Comparison of ENCODE assay signal across 7 cellular contexts in genomic region chr7:149982537-149983112, GRCh38.
DNase-seq lines count a peak whose midpoint lies in the region; ATAC-seq, FAIRE-seq and TF ChIP-seq lines count a peak whose summit lies in the region.
"Not testable (repeated sequence)": the region's sequence is repeated elsewhere in the genome, so short reads cannot be mapped to it uniquely, and the experiment has no call there.

No MANE protein-coding gene starts in this region.

- not testable (repeated sequence) for TF ChIP-seq CTCF in bronchial epithelial cell (IDR thresholded peaks at IDR 0.05; ENCODE audit: insufficient read depth, low read length, severe bottlenecking); heart left ventricle (IDR thresholded peaks at IDR 0.05)

- DNase-seq in bronchial epithelial cell (ENCODE audit: low read depth); Right ventricle myocardium inferior (ENCODE audit: missing footprints); Right ventricle myocardium superior; heart left ventricle; left ventricle myocardium superior; right cardiac atrium: not testable (repeated sequence)
- peak; percentile 14 for DNase-seq in putamen (ENCODE audit: low spot score)

- H3K27me3 ChIP-seq in bronchial epithelial cell (ENCODE audit: control insufficient read depth, insufficient read depth, low read length); heart left ventricle; right cardiac atrium (ENCODE audit: control insufficient read depth, insufficient read depth): not testable (repeated sequence)

- 38 to 60% (median 42%) methylated on average over 4 of the region's 4 CpGs for WGBS in heart left ventricle, 4 donors
- WGBS in right cardiac atrium, result 40% methylated on average over 4 of the region's 4 CpGs

- not testable (repeated sequence) for H3K9me3 ChIP-seq in heart left ventricle; right cardiac atrium (ENCODE audit: control insufficient read depth, low read length)

- intact Hi-C loops in Right ventricle myocardium inferior (cut with DNase I); Right ventricle myocardium superior (cut with DNase I); heart left ventricle (cut with DNase I); left ventricle myocardium superior (cut with micrococcal nuclease); right cardiac atrium (cut with DNase I): not testable (repeated sequence)

- peak; percentile 78 for ATAC-seq in Right ventricle myocardium inferior
- ATAC-seq in Right ventricle myocardium superior (ENCODE audit: poor library complexity), result peak; percentile 49
- peak in 3 of 4 donors; percentile 41 to 60 (median 55) for ATAC-seq in heart left ventricle
- peak; percentile 78 for ATAC-seq in left ventricle myocardium superior
- ATAC-seq in right cardiac atrium, result peak; percentile 42 to 70

- not testable (repeated sequence) for H3K27ac ChIP-seq in heart left ventricle; right cardiac atrium (ENCODE audit: low read length)

- not testable (repeated sequence) for TF ChIP-seq POLR2A in heart left ventricle (IDR thresholded peaks at IDR 0.05)

- peak; percentile 47 for FAIRE-seq in bronchial epithelial cell (lab: Jason Lieb, UNC)

- H3K4me3 ChIP-seq in bronchial epithelial cell (ENCODE audit: low read depth, low read length); heart left ventricle; right cardiac atrium (ENCODE audit: low read length): not testable (repeated sequence)

- H3K4me1 ChIP-seq in heart left ventricle; right cardiac atrium (ENCODE audit: control insufficient read depth, insufficient read depth, low read length): not testable (repeated sequence)

- not testable (repeated sequence) for H3K36me3 ChIP-seq in bronchial epithelial cell (ENCODE audit: control insufficient read depth, insufficient read depth, low read length); heart left ventricle
